In genomic region chr5:115322729-115323128, GRCh38 we compare ENCODE assay signal across 6 cellular contexts.
"Had no signal": no experiment of that assay in that cellular context is flagged by ENCODE, and none has a peak within 500 bp of the region (broad histone marks: within the 10 kb centered on the region; RNA-seq: fewer than 3 reads in every experiment).

No MANE protein-coding gene starts in this region.

- DNase-seq: GDM1, GF-D8 had no signal

- FAIRE-seq: GM12878, GM12892, GM18507, GM19239 had no signal

- H3K4me3 ChIP-seq: GM12878 had no signal

- ATAC-seq: GM12878 had no signal
